8 cellular contexts compared by ENCODE assay signal in the genomic region with DNA sequence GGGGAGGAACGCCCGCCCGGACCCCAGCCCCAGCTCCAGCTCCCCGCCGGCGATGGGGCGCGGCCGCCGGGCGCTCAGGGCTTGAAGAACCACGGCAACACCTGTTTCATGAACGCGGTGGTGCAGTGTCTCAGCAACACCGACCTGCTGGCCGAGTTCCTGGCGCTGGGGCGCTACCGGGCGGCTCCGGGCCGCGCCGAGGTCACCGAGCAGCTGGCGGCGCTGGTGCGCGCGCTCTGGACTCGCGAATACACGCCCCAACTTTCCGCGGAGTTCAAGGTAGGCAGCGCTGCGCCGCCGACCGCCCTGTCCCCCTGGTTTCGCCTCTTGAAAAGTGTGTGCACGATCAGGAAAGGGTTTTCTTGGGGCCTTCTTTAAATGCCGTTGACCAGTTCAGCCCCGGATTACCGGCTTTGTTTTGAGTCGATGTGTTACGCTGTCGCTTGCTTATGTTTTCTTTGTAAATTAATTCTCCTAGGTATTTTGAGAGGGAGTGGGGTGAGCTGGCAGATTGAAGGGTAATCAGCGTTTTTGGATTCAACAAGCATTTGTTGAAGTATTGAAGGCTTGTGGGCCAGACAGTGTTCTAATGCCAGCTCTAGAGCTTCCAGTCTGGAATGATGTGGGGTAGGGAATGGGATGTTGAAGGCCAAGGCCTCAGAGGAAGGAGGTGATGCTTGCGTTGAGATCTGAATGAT. TPM values are rescaled to one million over a fixed set of nuclear protein-coding genes. Genes with fewer than 3 reads are reported as not detected.
DNase-seq lines count a peak whose midpoint lies in the region; ATAC-seq and TF ChIP-seq lines count a peak whose summit lies in the region.

No MANE protein-coding gene starts in this region.

- H3K9me3 Mint-ChIP-seq in activated B cell treated with CpG ODN at 0.5 μM for 24 hours (no peaks in the 10 kb centered on the region), neural progenitor cell (no peaks in the 10 kb centered on the region)

- no peak overlapping the region for H3K27ac Mint-ChIP-seq in activated B cell treated with CpG ODN at 0.5 μM for 24 hours
- no peak overlapping the region for H3K27ac Mint-ChIP-seq in neural progenitor cell

- DNase-seq in DMS53 (lab: John Stamatoyannopoulos, UW) (peak; percentile 94), activated B cell treated with CpG ODN at 0.5 μM for 24 hours (peak; percentile 19), esophagus muscularis mucosa (ENCODE audit: extremely low spot score) (no peak), neural progenitor cell (ENCODE audit: low spot score) (peak; percentile 73)

- intact Hi-C loops in activated B cell treated with CpG ODN at 0.5 μM for 24 hours (cut with micrococcal nuclease) (no loop called here), esophagus muscularis mucosa (cut with DNase I) (no loop called here)

- peak overlapping the region; percentile 94 for H3K4me2 ChIP-seq in neural progenitor cell

- H3K9me3 ChIP-seq in HUES48 (ENCODE audit: control insufficient read depth, insufficient read depth, low read length) = no peaks in the 10 kb centered on the region
- no peaks in the 10 kb centered on the region for H3K9me3 ChIP-seq in esophagus muscularis mucosa
- H3K9me3 ChIP-seq in neural progenitor cell (ENCODE audit: low read depth) = no peaks in the 10 kb centered on the region

- H3K27me3 Mint-ChIP-seq in activated B cell treated with CpG ODN at 0.5 μM for 24 hours (peaks cover 38% of the 10 kb centered on the region), neural progenitor cell (ENCODE audit: insufficient read depth, low read depth) (peaks cover 24% of the 10 kb centered on the region)

- ATAC-seq in activated B cell treated with CpG ODN at 0.5 μM for 24 hours (ENCODE audit: low read depth) (no peak), HG03565 (IDR thresholded peaks at IDR 0.05; ENCODE audit: unreplicated experiment) (no peak), HG03442 (IDR thresholded peaks at IDR 0.05; ENCODE audit: unreplicated experiment) (no peak), GM18517 (IDR thresholded peaks at IDR 0.05; ENCODE audit: unreplicated experiment) (no peak)

- H3K9ac ChIP-seq in HUES48 (ENCODE audit: low read depth, low read length) = peak overlapping the region; percentile 43
- no peak overlapping the region for H3K9ac ChIP-seq in neural progenitor cell

- peak overlapping the region; percentile 11 for H2AFZ ChIP-seq in neural progenitor cell (replicated peaks)

- no peak for TF ChIP-seq EP300 in esophagus muscularis mucosa (IDR thresholded peaks at IDR 0.05)

- 15% methylated on average over 9 of the region's 50 CpGs for WGBS in esophagus muscularis mucosa

- H3K4me1 Mint-ChIP-seq in activated B cell treated with CpG ODN at 0.5 μM for 24 hours = peaks cover 14% of the 10 kb centered on the region
- peaks cover 24% of the 10 kb centered on the region for H3K4me1 Mint-ChIP-seq in neural progenitor cell

- peaks cover 20% of the 10 kb centered on the region for H3K4me1 ChIP-seq in HUES48 (ENCODE audit: control insufficient read depth, insufficient read depth, low read length)
- peaks cover 7 to 25% (median 21%) of the 10 kb centered on the region in 4 donors for H3K4me1 ChIP-seq in esophagus muscularis mucosa
- H3K4me1 ChIP-seq in neural progenitor cell = peaks cover 27% of the 10 kb centered on the region

- CTCF ChIA-PET in activated B cell treated with CpG ODN at 0.5 μM for 24 hours (lab: Charles Lee) = no interaction called here

- peak overlapping the region; percentile 20 for H3K27ac ChIP-seq in HUES48 (ENCODE audit: low read depth, low read length)
- no peak overlapping the region for H3K27ac ChIP-seq in esophagus muscularis mucosa (replicated peaks in 1 of 4)
- no peak overlapping the region for H3K27ac ChIP-seq in neural progenitor cell

- no peaks in the 10 kb centered on the region for H3K36me3 ChIP-seq in HUES48 (ENCODE audit: control insufficient read depth, insufficient read depth, low read length)
- no peaks in the 10 kb centered on the region for H3K36me3 ChIP-seq in esophagus muscularis mucosa
- H3K36me3 ChIP-seq in neural progenitor cell = no peaks in the 10 kb centered on the region

- peaks cover 28% of the 10 kb centered on the region for H3F3A ChIP-seq in neural progenitor cell (ENCODE audit: low read depth)

- H3K4me3 ChIP-seq in HUES48 (ENCODE audit: low read depth, low read length) = peak overlapping the region; percentile 84
- peak overlapping the region; percentile 49 to 56 (median 53) for H3K4me3 ChIP-seq in esophagus muscularis mucosa
- peak overlapping the region; percentile 66 for H3K4me3 ChIP-seq in neural progenitor cell

- no peak for TF ChIP-seq POLR2A in esophagus muscularis mucosa (IDR thresholded peaks at IDR 0.05; ENCODE audit: low read depth)

- H3K27me3 ChIP-seq in HUES48 (ENCODE audit: control insufficient read depth, insufficient read depth, low read length) = peaks cover 14% of the 10 kb centered on the region
- H3K27me3 ChIP-seq in esophagus muscularis mucosa = peaks cover 0 to 72% (median 21%) of the 10 kb centered on the region in 4 donors
- peaks cover 51% of the 10 kb centered on the region for H3K27me3 ChIP-seq in neural progenitor cell

- H4K20me1 ChIP-seq in neural progenitor cell (ENCODE audit: low read depth) = peaks cover 15% of the 10 kb centered on the region

- H3K36me3 Mint-ChIP-seq in activated B cell treated with CpG ODN at 0.5 μM for 24 hours (ENCODE audit: low read depth) (no peaks in the 10 kb centered on the region), neural progenitor cell (no peaks in the 10 kb centered on the region)

- H3K79me2 ChIP-seq in neural progenitor cell (ENCODE audit: low read depth) = peaks cover 4% of the 10 kb centered on the region

- TF ChIP-seq CTCF in activated B cell treated with CpG ODN at 0.5 μM for 24 hours (IDR thresholded peaks at IDR 0.05) (no peak), esophagus muscularis mucosa (IDR thresholded peaks at IDR 0.05) (no peak), neural progenitor cell (IDR thresholded peaks at IDR 0.05) (peak; percentile 38)

- peak overlapping the region; percentile 59 for H3K4me3 Mint-ChIP-seq in activated B cell treated with CpG ODN at 0.5 μM for 24 hours
- peak overlapping the region; percentile 88 for H3K4me3 Mint-ChIP-seq in neural progenitor cell

- POLR2A ChIA-PET in activated B cell treated with CpG ODN at 0.5 μM for 24 hours (lab: Charles Lee) = no interaction called here

RNA-seq across cellular contexts. Expression of a gene that starts 0.7 kb away (rescaled TPM):
- total RNA-seq in activated B cell treated with CpG ODN at 0.5 μM for 24 hours (0.12 and 0.29 TPM in 2 replicates), esophagus muscularis mucosa (under 1 TPM in 3 of 4 donors, not detected in 1; 0.17 to 0.84 (median 0.17) TPM), neural progenitor cell (ENCODE audit: low replicate concordance) (0.06 TPM in 1 of 2 replicates, not detected in the other)
